Comparison of ENCODE assay signal across 2 cellular contexts in the genomic region with DNA sequence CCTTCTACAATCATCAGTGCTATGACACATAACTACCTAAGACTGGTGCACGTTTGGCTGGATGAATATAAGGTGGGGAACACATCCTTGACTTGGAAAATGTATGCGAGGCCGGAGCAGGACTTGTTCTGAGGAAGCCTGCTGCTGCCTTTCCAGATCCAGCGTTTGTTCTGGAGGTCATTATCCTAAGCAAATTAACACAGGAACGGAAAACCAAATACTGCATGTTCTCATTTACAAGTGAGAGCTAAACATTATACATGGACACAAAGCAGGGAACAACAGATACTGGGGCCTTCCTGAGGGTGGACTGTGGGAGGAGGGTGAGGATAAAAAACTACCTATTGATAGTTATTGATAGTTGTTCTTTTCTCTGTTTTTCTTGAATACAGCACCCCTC.
TF ChIP-seq lines count a peak whose summit lies in the region.

No MANE protein-coding gene starts in this region.

TF ChIP-seq in HepG2, 621 proteins besides CTCF, POLR2A, EP300 and RAD21 (continued from another document):
- TF ChIP-seq, protein P1, sequence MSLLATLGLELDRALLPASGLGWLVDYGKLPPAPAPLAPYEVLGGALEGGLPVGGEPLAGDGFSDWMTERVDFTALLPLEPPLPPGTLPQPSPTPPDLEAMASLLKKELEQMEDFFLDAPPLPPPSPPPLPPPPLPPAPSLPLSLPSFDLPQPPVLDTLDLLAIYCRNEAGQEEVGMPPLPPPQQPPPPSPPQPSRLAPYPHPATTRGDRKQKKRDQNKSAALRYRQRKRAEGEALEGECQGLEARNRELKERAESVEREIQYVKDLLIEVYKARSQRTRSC (CRISPR knock-in tag; IDR thresholded peaks at IDR 0.05; ENCODE audit: low read depth) = no peak
- TF ChIP-seq ZSCAN25 (CRISPR knock-in tag; IDR thresholded peaks at IDR 0.05) (no peak), GFI1 (CRISPR knock-in tag; IDR thresholded peaks at IDR 0.05; ENCODE audit: borderline replicate concordance) (no peak), ATM (IDR thresholded peaks at IDR 0.05; ENCODE audit: borderline replicate concordance) (no peak), ZNF451 (CRISPR knock-in tag; IDR thresholded peaks at IDR 0.05) (no peak), SMYD3 (CRISPR knock-in tag; IDR thresholded peaks at IDR 0.05) (no peak), ZNF589 (CRISPR knock-in tag; conservative IDR thresholded peaks at IDR 0.05) (no peak), FOXP1 (IDR thresholded peaks at IDR 0.05) (no peak), FOXP1 (CRISPR knock-in tag; IDR thresholded peaks at IDR 0.05) (peak; percentile 23; the same call in 1 of the 2 replicates), ZBTB38 (CRISPR knock-in tag; IDR thresholded peaks at IDR 0.05) (no peak), MIXL1 (CRISPR knock-in tag; IDR thresholded peaks at IDR 0.05) (0 out of 2 replicates have a peak, but pooled peaks have one; percentile 27), GPN1 (CRISPR knock-in tag; IDR thresholded peaks at IDR 0.05; ENCODE audit: borderline replicate concordance) (no peak), SOX5 (CRISPR knock-in tag; IDR thresholded peaks at IDR 0.05; ENCODE audit: borderline replicate concordance) (0 out of 2 replicates have a peak, but pooled peaks have one; percentile 20)
- TF ChIP-seq, protein P2, sequence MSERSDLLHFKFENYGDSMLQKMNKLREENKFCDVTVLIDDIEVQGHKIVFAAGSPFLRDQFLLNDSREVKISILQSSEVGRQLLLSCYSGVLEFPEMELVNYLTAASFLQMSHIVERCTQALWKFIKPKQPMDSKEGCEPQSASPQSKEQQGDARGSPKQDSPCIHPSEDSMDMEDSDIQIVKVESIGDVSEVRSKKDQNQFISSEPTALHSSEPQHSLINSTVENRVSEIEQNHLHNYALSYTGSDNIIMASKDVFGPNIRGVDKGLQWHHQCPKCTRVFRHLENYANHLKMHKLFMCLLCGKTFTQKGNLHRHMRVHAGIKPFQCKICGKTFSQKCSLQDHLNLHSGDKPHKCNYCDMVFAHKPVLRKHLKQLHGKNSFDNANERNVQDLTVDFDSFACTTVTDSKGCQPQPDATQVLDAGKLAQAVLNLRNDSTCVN (CRISPR knock-in tag; IDR thresholded peaks at IDR 0.05; ENCODE audit: borderline replicate concordance) = peak; percentile 94
TF ChIP-seq in HepG2: peak in this region for 4.

TF ChIP-seq in GM12891, 5 proteins besides CTCF, POLR2A, EP300 and RAD21 (continued from another document):
- no peak for TF ChIP-seq POLR2AphosphoS5 (IDR thresholded peaks at IDR 0.05; ENCODE audit: low read depth, low read length)
